ENCODE assay signal across 8 cellular contexts in genomic region chr16:2603165-2604015, GRCh38.
DNase-seq lines count a peak whose midpoint lies in the region; ATAC-seq, FAIRE-seq and TF ChIP-seq lines count a peak whose summit lies in the region.

No MANE protein-coding gene starts in this region.

- no peak for TF ChIP-seq CTCF in kidney (IDR thresholded peaks at IDR 0.05; ENCODE audit: borderline replicate concordance, extremely low read depth, insufficient read depth)

- peak overlapping the region; percentile 72 to 76 for H3K9ac ChIP-seq in kidney (ENCODE audit: low read length in 2 of 2)

- peak overlapping the region; percentile 80 to 91 for H3K4me3 ChIP-seq in kidney (ENCODE audit: low read length in 2 of 2)

- peaks cover 0 to 5% of the 10 kb centered on the region in 2 donors for H3K36me3 ChIP-seq in kidney (ENCODE audit: control insufficient read depth in 1 of 2, insufficient read depth in 2 of 2, low read length in 2 of 2)

- no peak for FAIRE-seq in kidney (lab: Jason Lieb, UNC)

- DNase-seq in ACHN: peak; percentile 99
- DNase-seq in NCI-H345 treated with DMSO at 0.1 percent for 48 hours (lab: John Stamatoyannopoulos, UW; ENCODE audit: unreplicated experiment): peak; percentile 93
- DNase-seq in activated CD4-positive, CD25-positive, alpha-beta regulatory T cell treated with anti-CD3 and anti-CD28 coated beads, Interleukin-2, amount 50 U/mL, for 72 hours: peak; percentile 78
- DNase-seq in cerebellar nuclear complex (lab: John Stamatoyannopoulos, UW): peak; percentile 69 to 83
- peak; percentile 98 for DNase-seq in kidney
- peak; percentile 80 to 87 (median 86) for DNase-seq in stimulated activated CD4-positive, alpha-beta T cell treated with anti-CD3 and anti-CD28 coated beads, Interleukin-12 subunit alpha, Interleukin-12 subunit beta, amount 100 ng/mL, for 48 hours (ENCODE audit: low read depth in 2 of 3, low spot score in 1 of 3)

- H3K27ac ChIP-seq in kidney (ENCODE audit: low read depth in 2 of 2, low read length in 2 of 2): peak overlapping the region; percentile 69 to 78

- H3K4me1 ChIP-seq in kidney (ENCODE audit: control insufficient read depth in 1 of 2, insufficient read depth in 1 of 2, low read depth in 1 of 2, low read length in 2 of 2): peaks cover 0 to 2% of the 10 kb centered on the region in 2 donors

- intact Hi-C loops in kidney (cut with DNase I): no loop called here

- in situ Hi-C loops in ACHN (cut with HindIII; ENCODE audit: low pct_ligation_motif_present, low pct_unique_long_range_greater_than_20kb, low sequenced_read_pairs): no loop called here

- ATAC-seq in GM18907 (IDR thresholded peaks at IDR 0.05; ENCODE audit: unreplicated experiment) (peak; percentile 65), HG03196 (IDR thresholded peaks at IDR 0.05; ENCODE audit: unreplicated experiment) (peak; percentile 60)

- H3K9me3 ChIP-seq in kidney (ENCODE audit: control insufficient read depth in 1 of 2, low read length in 2 of 2): no peaks in the 10 kb centered on the region

Comparison
In these comparisons a context has a peak if more than half of its experiments do, and no peak if none do; other contexts are left out.
1. Peak in every context shown above with its lines: DNase-seq, ATAC-seq, H3K4me3 ChIP-seq and H3K27ac ChIP-seq.